7 cellular contexts compared by ENCODE assay signal in genomic region chr16:18181028-18181427, GRCh38.
DNase-seq lines count a peak whose midpoint lies in the region; ATAC-seq, FAIRE-seq and TF ChIP-seq lines count a peak whose summit lies in the region.
"Not testable (repeated sequence)": the region's sequence is repeated elsewhere in the genome, so short reads cannot be mapped to it uniquely, and the experiment has no call there.

No MANE protein-coding gene starts in this region.

- intact Hi-C loops in lower lobe of right lung (cut with DNase I), result not testable (repeated sequence)

- not testable (repeated sequence) for H3K27ac ChIP-seq in lower lobe of right lung

- ATAC-seq in HG03342 (IDR thresholded peaks at IDR 0.05; ENCODE audit: unreplicated experiment) (peak; percentile 52), WTC11 (peak; percentile 97), esophagus mucosa (peak; percentile 59), lower lobe of right lung (peak; percentile 44 to 59)
- ATAC-seq in activated naive CD8-positive, alpha-beta T cell treated with anti-CD3 and anti-CD28 coated beads, Interleukin-2, amount 10 ng/mL, durations not matched to agents 7 days and 5 days (ENCODE audit: low read depth), result peak; percentile 65

- H3K4me1 Mint-ChIP-seq in WTC11; activated naive CD8-positive, alpha-beta T cell treated with anti-CD3 and anti-CD28 coated beads, Interleukin-2, amount 10 ng/mL, durations not matched to agents 7 days and 5 days; progenitor cell of endocrine pancreas (ENCODE audit: low read depth): not testable (repeated sequence)

- not testable (repeated sequence) for H3K9me3 Mint-ChIP-seq in WTC11; activated naive CD8-positive, alpha-beta T cell treated with anti-CD3 and anti-CD28 coated beads, Interleukin-2, amount 10 ng/mL, durations not matched to agents 7 days and 5 days; progenitor cell of endocrine pancreas (ENCODE audit: low read depth)

- peak; percentile 58 for FAIRE-seq in GM18507 (lab: Jason Lieb, UNC)

- H3K27ac Mint-ChIP-seq in WTC11; activated naive CD8-positive, alpha-beta T cell treated with anti-CD3 and anti-CD28 coated beads, Interleukin-2, amount 10 ng/mL, durations not matched to agents 7 days and 5 days; progenitor cell of endocrine pancreas: not testable (repeated sequence)

- not testable (repeated sequence) for H3K4me3 Mint-ChIP-seq in WTC11; activated naive CD8-positive, alpha-beta T cell treated with anti-CD3 and anti-CD28 coated beads, Interleukin-2, amount 10 ng/mL, durations not matched to agents 7 days and 5 days; progenitor cell of endocrine pancreas (ENCODE audit: low read depth)

- H3K4me3 ChIP-seq in lower lobe of right lung, result not testable (repeated sequence)

- H3K9me3 ChIP-seq in lower lobe of right lung, result not testable (repeated sequence)

- H3K27me3 ChIP-seq in lower lobe of right lung (ENCODE audit: low read depth), result not testable (repeated sequence)

- H3K4me1 ChIP-seq in lower lobe of right lung, result not testable (repeated sequence)

- POLR2A ChIA-PET in WTC11 (lab: Charles Lee); activated naive CD8-positive, alpha-beta T cell treated with anti-CD3 and anti-CD28 coated beads, Interleukin-2, amount 10 ng/mL, durations not matched to agents 7 days and 5 days (lab: Charles Lee): not testable (repeated sequence)

- H3K36me3 ChIP-seq in lower lobe of right lung, result not testable (repeated sequence)

- CTCF ChIA-PET in WTC11 (lab: Charles Lee), result not testable (repeated sequence)

- H3K27me3 Mint-ChIP-seq in WTC11 (ENCODE audit: low read depth); activated naive CD8-positive, alpha-beta T cell treated with anti-CD3 and anti-CD28 coated beads, Interleukin-2, amount 10 ng/mL, durations not matched to agents 7 days and 5 days; progenitor cell of endocrine pancreas: not testable (repeated sequence)

- TF ChIP-seq CTCF in WTC11 (IDR thresholded peaks at IDR 0.05) (peak; percentile 28; the same call in 1 of the 2 replicates), progenitor cell of endocrine pancreas (IDR thresholded peaks at IDR 0.05; ENCODE audit: unreplicated experiment) (peak; percentile 20)
- TF ChIP-seq CTCF in lower lobe of right lung (IDR thresholded peaks at IDR 0.05), result not testable (repeated sequence)

- DNase-seq in GM18507 (ENCODE audit: extremely low spot score, insufficient read length, low read depth); WTC11 (ENCODE audit: low spot score); activated naive CD8-positive, alpha-beta T cell treated with anti-CD3 and anti-CD28 coated beads, Interleukin-2, amount 10 ng/mL, durations not matched to agents 7 days and 5 days; lower lobe of right lung; progenitor cell of endocrine pancreas (ENCODE audit: low spot score, unreplicated experiment): not testable (repeated sequence)

- H3K36me3 Mint-ChIP-seq in WTC11; activated naive CD8-positive, alpha-beta T cell treated with anti-CD3 and anti-CD28 coated beads, Interleukin-2, amount 10 ng/mL, durations not matched to agents 7 days and 5 days; progenitor cell of endocrine pancreas (ENCODE audit: insufficient read depth): not testable (repeated sequence)
